In genomic region chr5:35244171-35244570, GRCh38 we compare ENCODE assay signal across 34 cellular contexts. TPM values are rescaled to one million over a fixed set of nuclear protein-coding genes. Genes with fewer than 3 reads are reported as not detected.
"Had no signal": no experiment of that assay in that cellular context is flagged by ENCODE, and none has a peak within 500 bp of the region (broad histone marks: within the 10 kb centered on the region; RNA-seq: fewer than 3 reads in every experiment).

No MANE protein-coding gene starts in this region.

- H3K36me3 ChIP-seq: adrenal gland, brain microvascular endothelial cell, breast epithelium had no signal

- H3K4me3 ChIP-seq: adrenal gland, body of pancreas, breast epithelium had no signal

- DNase-seq: activated B cell treated with CpG ODN at 0.5 μM for 24 hours; activated CD4-positive, alpha-beta memory T cell treated with anti-CD3 and anti-CD28 coated beads for 36 hours; activated CD4-positive, alpha-beta T cell treated with anti-CD3 and anti-CD28 coated beads for 4 hours; activated CD4-positive, alpha-beta T cell treated with anti-CD3 and anti-CD28 coated beads, Interleukin-2, amount 10 ng/mL, durations not matched to agents 24 days and 14 days; activated CD4-positive, alpha-beta T cell treated with anti-CD3 and anti-CD28 coated beads, Interleukin-2, amount 50 U/mL, for 1 hour; activated CD4-positive, alpha-beta T cell treated with anti-CD3 and anti-CD28 coated beads, Interleukin-2, amount 50 U/mL, for 4 hours; activated CD4-positive, CD25-positive, alpha-beta regulatory T cell treated with anti-CD3 and anti-CD28 coated beads, Interleukin-2, amount 50 U/mL, for 72 hours; activated CD8-positive, alpha-beta memory T cell treated with anti-CD3 and anti-CD28 coated beads, Interleukin-2, amount 50 U/mL, for 4 hours; activated CD8-positive, alpha-beta T cell treated with anti-CD3 and anti-CD28 coated beads for 36 hours; activated effector memory CD4-positive, alpha-beta T cell treated with anti-CD3 and anti-CD28 coated beads, Interleukin-2, amount 50 U/mL, for 16 hours; activated gamma-delta T cell treated with Interleukin-2 at 50 U/mL for 16 hours; activated naive CD4-positive, alpha-beta T cell; activated naive CD4-positive, alpha-beta T cell treated with anti-CD3 and anti-CD28 coated beads for 36 hours; activated naive CD4-positive, alpha-beta T cell treated with anti-CD3 and anti-CD28 coated beads, Interleukin-2, amount 50 U/mL, for 16 hours; activated naive CD8-positive, alpha-beta T cell treated with anti-CD3 and anti-CD28 coated beads for 36 hours; activated T-cell treated with anti-CD3 and anti-CD28 coated beads for 4 hours; activated T-cell treated with anti-CD3 and anti-CD28 coated beads, Interleukin-2, amount 50 U/mL, for 1 hour; activated T-cell treated with anti-CD3 and anti-CD28 coated beads, Interleukin-2, amount 50 U/mL, for 4 hours; activated T-cell treated with anti-CD3 and anti-CD28 coated beads, Interleukin-2, amount 50 U/mL, for 72 hours; adrenal gland; amniotic stem cell; aorta; body of pancreas; brain microvascular endothelial cell; central memory CD4-positive, alpha-beta T cell; SW 1271; T-helper 1 cell; T-helper 2 cell; T-helper 9 cell had no signal

- H3K9me3 ChIP-seq: adrenal gland, body of pancreas, breast epithelium had no signal

- H3K27me3 ChIP-seq: adrenal gland, body of pancreas, brain microvascular endothelial cell, breast epithelium had no signal

- H3K27ac ChIP-seq: adrenal gland, body of pancreas, brain microvascular endothelial cell, breast epithelium, VCaP had no signal

RNA-seq across cellular contexts. Expression of gene PRLR, which starts 13.9 kb away (rescaled TPM):
- total RNA-seq: activated CD4-positive, alpha-beta memory T cell treated with anti-CD3 and anti-CD28 coated beads for 36 hours; activated CD4-positive, alpha-beta T cell treated with anti-CD3 and anti-CD28 coated beads, Interleukin-2, amount 10 ng/mL, durations not matched to agents 24 days and 14 days; activated CD8-positive, alpha-beta memory T cell treated with anti-CD3 and anti-CD28 coated beads for 36 hours; activated CD8-positive, alpha-beta T cell treated with anti-CD3 and anti-CD28 coated beads for 36 hours; activated naive CD4-positive, alpha-beta T cell treated with anti-CD3 and anti-CD28 coated beads for 36 hours; activated naive CD8-positive, alpha-beta T cell treated with anti-CD3 and anti-CD28 coated beads for 36 hours; activated T-helper 1 cell treated with anti-CD3 and anti-CD28 coated beads, Interleukin-12 subunit alpha, Interleukin-12 subunit beta, Interleukin-2, Interleukin-4 antibody, amounts not matched to agents 30 ng/mL and 10 ng/mL and 1 ng/mL, durations not matched to agents 14 hours and 24 hours and 36 hours; activated T-helper 17 cell treated with anti-CD3 and anti-CD28 coated beads, Interleukin-2, amount 50 U/mL, for 72 hours had no signal
